In genomic region chrX:49040376-49040955, GRCh38 we compare ENCODE assay signal across 8 cellular contexts. TPM values are rescaled to one million over a fixed set of nuclear protein-coding genes. Genes with fewer than 3 reads are reported as not detected.
A peak's percentile ranks its signal among the peaks of the same experiment; 100 is the strongest.
DNase-seq lines count a peak whose midpoint lies in the region; ATAC-seq and TF ChIP-seq lines count a peak whose summit lies in the region.

No MANE protein-coding gene starts in this region.

- no peak for DNase-seq in activated CD8-positive, alpha-beta memory T cell treated with anti-CD3 and anti-CD28 coated beads, Interleukin-2, amount 10 ng/mL, durations not matched to agents 7 days and 5 days
- DNase-seq in activated CD8-positive, alpha-beta memory T cell treated with anti-CD3 and anti-CD28 coated beads, Interleukin-2, amount 50 U/mL, for 4 hours = no peak
- DNase-seq in ascending aorta (ENCODE audit: low spot score in 2 of 2) (no peak), kidney glomerular epithelial cell (lab: John Stamatoyannopoulos, UW) (peak; percentile 5), NCI-H1417 (lab: John Stamatoyannopoulos, UW) (no peak), OCI-M2 (lab: John Stamatoyannopoulos, UW; ENCODE audit: unreplicated experiment) (no peak)
- no peak for DNase-seq in effector memory CD8-positive, alpha-beta T cell

- no peaks in the 10 kb centered on the region for H3K27me3 Mint-ChIP-seq in activated CD8-positive, alpha-beta memory T cell treated with anti-CD3 and anti-CD28 coated beads, Interleukin-2, amount 10 ng/mL, durations not matched to agents 7 days and 5 days
- no peaks in the 10 kb centered on the region for H3K27me3 Mint-ChIP-seq in effector memory CD8-positive, alpha-beta T cell

- H3K27ac ChIP-seq in ascending aorta (peak overlapping the region; percentile 95 to 98), thymus (ENCODE audit: low read depth) (peak overlapping the region; percentile 18)

- CTCF ChIA-PET in activated CD8-positive, alpha-beta memory T cell treated with anti-CD3 and anti-CD28 coated beads, Interleukin-2, amount 10 ng/mL, durations not matched to agents 7 days and 5 days (lab: Charles Lee) = interaction anchor here (1.3 kb wide), 1 partner anchor 38 kb away, joined by 3 read pairs; the partner anchor contains the start of gene GRIPAP1

- H3K4me1 Mint-ChIP-seq in activated CD8-positive, alpha-beta memory T cell treated with anti-CD3 and anti-CD28 coated beads, Interleukin-2, amount 10 ng/mL, durations not matched to agents 7 days and 5 days = peaks cover 37% of the 10 kb centered on the region
- H3K4me1 Mint-ChIP-seq in effector memory CD8-positive, alpha-beta T cell (ENCODE audit: low read depth in 2 of 2) = peaks cover 14 to 30% of the 10 kb centered on the region in 2 donors

- H3K27me3 ChIP-seq in ascending aorta (no peaks in the 10 kb centered on the region), thymus (ENCODE audit: control insufficient read depth, insufficient read depth) (no peaks in the 10 kb centered on the region)

- WGBS in thymus = 84% methylated on average over 7 of the region's 7 CpGs

- ATAC-seq in activated CD8-positive, alpha-beta memory T cell treated with anti-CD3 and anti-CD28 coated beads, Interleukin-2, amount 10 ng/mL, durations not matched to agents 7 days and 5 days = no peak
- no peak for ATAC-seq in effector memory CD8-positive, alpha-beta T cell (replicated peaks)

- H3K4me1 ChIP-seq in ascending aorta (peaks cover 0 to 3% of the 10 kb centered on the region in 2 donors), thymus (ENCODE audit: control insufficient read depth, insufficient read depth, low read length) (no peaks in the 10 kb centered on the region)

- H3K4me3 ChIP-seq in ascending aorta (peak overlapping the region; percentile 68 to 73), thymus (ENCODE audit: low read length) (no peak overlapping the region)

- H3K9me3 Mint-ChIP-seq in activated CD8-positive, alpha-beta memory T cell treated with anti-CD3 and anti-CD28 coated beads, Interleukin-2, amount 10 ng/mL, durations not matched to agents 7 days and 5 days (ENCODE audit: low read depth) = no peaks in the 10 kb centered on the region
- no peaks in the 10 kb centered on the region for H3K9me3 Mint-ChIP-seq in effector memory CD8-positive, alpha-beta T cell

- H3K27ac Mint-ChIP-seq in activated CD8-positive, alpha-beta memory T cell treated with anti-CD3 and anti-CD28 coated beads, Interleukin-2, amount 10 ng/mL, durations not matched to agents 7 days and 5 days = peak overlapping the region; percentile 76
- peak overlapping the region in 1 of 2 donors; percentile 93 for H3K27ac Mint-ChIP-seq in effector memory CD8-positive, alpha-beta T cell

- no peaks in the 10 kb centered on the region for H3K9me3 ChIP-seq in ascending aorta
- no peaks in the 10 kb centered on the region for H3K9me3 ChIP-seq in thymus (ENCODE audit: control insufficient read depth)

- intact Hi-C loops in ascending aorta (cut with DNase I) = loop anchor here (1.0 to 5.0 kb wide), 5 partner anchors 39 to 238 kb away; partner anchors contain the start of genes HDAC6, PQBP1, PRICKLE3 and TIMM17B

- H3K36me3 ChIP-seq in ascending aorta (peaks cover 20 to 33% of the 10 kb centered on the region in 2 donors), thymus (ENCODE audit: control insufficient read depth, insufficient read depth) (peaks cover 14% of the 10 kb centered on the region)

- TF ChIP-seq CTCF in ascending aorta (IDR thresholded peaks at IDR 0.05) = no peak

- H3K36me3 Mint-ChIP-seq in activated CD8-positive, alpha-beta memory T cell treated with anti-CD3 and anti-CD28 coated beads, Interleukin-2, amount 10 ng/mL, durations not matched to agents 7 days and 5 days = peaks cover 14% of the 10 kb centered on the region
- H3K36me3 Mint-ChIP-seq in effector memory CD8-positive, alpha-beta T cell (ENCODE audit: insufficient read depth) = peaks cover 25% of the 10 kb centered on the region

- peak overlapping the region; percentile 47 for H3K4me3 Mint-ChIP-seq in activated CD8-positive, alpha-beta memory T cell treated with anti-CD3 and anti-CD28 coated beads, Interleukin-2, amount 10 ng/mL, durations not matched to agents 7 days and 5 days
- H3K4me3 Mint-ChIP-seq in effector memory CD8-positive, alpha-beta T cell = peak overlapping the region in 1 of 2 donors; percentile 40

RNA-seq across cellular contexts. Expression of gene TFE3, which starts 2.7 kb away (rescaled TPM):
- 10 to 100 TPM; 29.4 to 34.1 TPM for total RNA-seq in activated CD8-positive, alpha-beta memory T cell treated with anti-CD3 and anti-CD28 coated beads, Interleukin-2, amount 10 ng/mL, durations not matched to agents 7 days and 5 days
- total RNA-seq in ascending aorta = 141 TPM
- 27.1 TPM for polyA plus RNA-seq in thymus

RNA-seq across cellular contexts. Expression of gene CCDC120, which starts 18.3 kb away (rescaled TPM):
- total RNA-seq in activated CD8-positive, alpha-beta memory T cell treated with anti-CD3 and anti-CD28 coated beads, Interleukin-2, amount 10 ng/mL, durations not matched to agents 7 days and 5 days = 1 to 10 TPM; 6.9 to 7.9 TPM
- 0.11 TPM for total RNA-seq in ascending aorta
- 4.4 TPM for polyA plus RNA-seq in thymus

RNA-seq across cellular contexts. Expression of gene PRAF2, which starts 33.3 kb away (rescaled TPM):
- 10 to 100 TPM; 21.4 to 21.6 TPM for total RNA-seq in activated CD8-positive, alpha-beta memory T cell treated with anti-CD3 and anti-CD28 coated beads, Interleukin-2, amount 10 ng/mL, durations not matched to agents 7 days and 5 days
- 48.4 TPM for total RNA-seq in ascending aorta
- 24.6 TPM for polyA plus RNA-seq in thymus

RNA-seq across cellular contexts. Expression of gene GRIPAP1, which starts 38.4 kb away (rescaled TPM):
- total RNA-seq in activated CD8-positive, alpha-beta memory T cell treated with anti-CD3 and anti-CD28 coated beads, Interleukin-2, amount 10 ng/mL, durations not matched to agents 7 days and 5 days = 100 to 1,000 TPM; 104 to 126 TPM
- total RNA-seq in ascending aorta = 15.0 TPM
- 37.0 TPM for polyA plus RNA-seq in thymus

RNA-seq across cellular contexts. Expression of gene WDR45, which starts 39.2 kb away (rescaled TPM):
- 10 to 100 TPM; 34.8 to 50.5 TPM for total RNA-seq in activated CD8-positive, alpha-beta memory T cell treated with anti-CD3 and anti-CD28 coated beads, Interleukin-2, amount 10 ng/mL, durations not matched to agents 7 days and 5 days
- total RNA-seq in ascending aorta = 169 TPM
- 103 TPM for polyA plus RNA-seq in thymus
